In genomic region chr10:110824152-110824441, GRCh38 we compare ENCODE assay signal across 19 cellular contexts. TPM values are rescaled to one million over a fixed set of nuclear protein-coding genes. Genes with fewer than 3 reads are reported as not detected.
DNase-seq lines count a peak whose midpoint lies in the region; ATAC-seq and TF ChIP-seq lines count a peak whose summit lies in the region.
"Had no signal": no experiment of that assay in that cellular context is flagged by ENCODE, and none has a peak within 500 bp of the region (broad histone marks: within the 10 kb centered on the region; RNA-seq: fewer than 3 reads in every experiment).

No MANE protein-coding gene starts in this region.

- H3K9me2 ChIP-seq in GM23338 (ENCODE audit: insufficient read depth), result no peaks in the 10 kb centered on the region

- no peaks in the 10 kb centered on the region for H3K9me3 Mint-ChIP-seq in GM23338
- H3K9me3 Mint-ChIP-seq in CD4-positive, alpha-beta T cell, result no peaks in the 10 kb centered on the region
- H3K9me3 Mint-ChIP-seq: CD8-positive, alpha-beta T cell; endodermal cell had no signal

- H3K36me3 ChIP-seq in GM23338 (ENCODE audit: insufficient read depth) (no peaks in the 10 kb centered on the region), mucosa of descending colon (ENCODE audit: low read depth) (no peaks in the 10 kb centered on the region), smooth muscle cell (ENCODE audit: low read depth) (no peaks in the 10 kb centered on the region)
- H3K36me3 ChIP-seq: WERI-Rb-1 had no signal

- ATAC-seq in GM23338 (no peak), mucosa of descending colon (peak; percentile 53)
- ATAC-seq in CD4-positive, alpha-beta T cell (ENCODE audit: poor library complexity), result no peak
- ATAC-seq: CD8-positive, alpha-beta T cell; HCT116; T-helper 17 cell had no signal

- CTCF ChIA-PET in CD4-positive, alpha-beta T cell (lab: Charles Lee), result no interaction called here

- no peaks in the 10 kb centered on the region for H4K20me1 ChIP-seq in GM23338 (replicated peaks; ENCODE audit: insufficient read depth)
- H4K20me1 ChIP-seq in smooth muscle cell (ENCODE audit: low read depth), result no peaks in the 10 kb centered on the region

- H3K4me2 ChIP-seq in GM23338 (no peak overlapping the region), smooth muscle cell (no peak overlapping the region)

- H3K4me1 Mint-ChIP-seq in GM23338, result peaks cover 25% of the 10 kb centered on the region
- peaks cover 14% of the 10 kb centered on the region for H3K4me1 Mint-ChIP-seq in CD4-positive, alpha-beta T cell (ENCODE audit: low read depth)

- intact Hi-C loops in mucosa of descending colon (cut with DNase I, micrococcal nuclease), result loop anchor here in 1 of 2 donors (10.0 kb wide), 1 partner anchor 51 kb away; the partner anchor contains the start of gene PDCD4
- intact Hi-C loops in CD4-positive, alpha-beta T cell (cut with DNase I, micrococcal nuclease), result no loop called here

- no peaks in the 10 kb centered on the region for H3K9me3 ChIP-seq in mucosa of descending colon
- H3K9me3 ChIP-seq in smooth muscle cell (replicated peaks; ENCODE audit: low read depth), result no peaks in the 10 kb centered on the region
- H3K9me3 ChIP-seq in CD4-positive, alpha-beta T cell (ENCODE audit: control insufficient read depth, low read length), result no peaks in the 10 kb centered on the region

- H2AFZ ChIP-seq in GM23338, result peak overlapping the region; percentile 80; the same call in 1 of the 2 replicates
- no peak overlapping the region for H2AFZ ChIP-seq in smooth muscle cell (ENCODE audit: low read depth)

- peaks cover 7% of the 10 kb centered on the region for H3K27me3 Mint-ChIP-seq in GM23338 (ENCODE audit: insufficient read depth, low read depth, poor library complexity)
- H3K27me3 Mint-ChIP-seq in CD4-positive, alpha-beta T cell, result no peaks in the 10 kb centered on the region
- H3K27me3 Mint-ChIP-seq: T-helper 17 cell had no signal

- peak overlapping the region; percentile 27 for H3K9ac ChIP-seq in smooth muscle cell (ENCODE audit: low read depth)

- H3K4me3 ChIP-seq in GM23338 (no peak overlapping the region), mucosa of descending colon (no peak overlapping the region), smooth muscle cell (no peak overlapping the region)

- H3K4me1 ChIP-seq in GM23338 (ENCODE audit: insufficient read depth), result peaks cover 17% of the 10 kb centered on the region
- H3K4me1 ChIP-seq in mucosa of descending colon (ENCODE audit: low read depth), result peaks cover 23% of the 10 kb centered on the region
- H3K4me1 ChIP-seq in smooth muscle cell (ENCODE audit: low read depth), result peaks cover 33% of the 10 kb centered on the region

- POLR2A ChIA-PET in CD4-positive, alpha-beta T cell (lab: Charles Lee), result no interaction called here

- no peak for DNase-seq in GM23338 (ENCODE audit: low spot score)
- DNase-seq in dermis blood vessel endothelial cell, result peak; percentile 22
- no peak for DNase-seq in mucosa of descending colon
- DNase-seq in smooth muscle cell (lab: John Stamatoyannopoulos, UW; ENCODE audit: unreplicated experiment), result no peak
- DNase-seq in CD4-positive, alpha-beta T cell, result no peak
- no peak for DNase-seq in cerebellar nuclear complex (lab: John Stamatoyannopoulos, UW)
- no peak for DNase-seq in NOMO-1 treated with dmso at 0.1 percent for 144 hours (lab: John Stamatoyannopoulos, UW; ENCODE audit: unreplicated experiment)
- no peak for DNase-seq in globus pallidus (ENCODE audit: low spot score)
- DNase-seq: activated gamma-delta T cell treated with Interleukin-2 at 50 U/mL for 16 hours; amniotic stem cell; CD8-positive, alpha-beta T cell; endodermal cell; midbrain; NCI-H1436 treated with DMSO at 0.1 percent for 48 hours; NCI-H82; nucleus accumbens; T-helper 17 cell; WERI-Rb-1 had no signal

- no peak overlapping the region for H3K27ac ChIP-seq in GM23338 (ENCODE audit: low read depth)
- peak overlapping the region; percentile 51 for H3K27ac ChIP-seq in smooth muscle cell (ENCODE audit: low read depth)
- no peak overlapping the region for H3K27ac ChIP-seq in CD4-positive, alpha-beta T cell (ENCODE audit: low read depth, low read length)
- H3K27ac ChIP-seq: WERI-Rb-1 had no signal

- no peaks in the 10 kb centered on the region for H3F3A ChIP-seq in GM23338 (replicated peaks; ENCODE audit: low read depth)
- peaks cover 3% of the 10 kb centered on the region for H3F3A ChIP-seq in smooth muscle cell (ENCODE audit: low read depth)

- H3K27ac Mint-ChIP-seq in GM23338, result no peak overlapping the region
- H3K27ac Mint-ChIP-seq in CD4-positive, alpha-beta T cell, result no peak overlapping the region
- H3K27ac Mint-ChIP-seq: CD8-positive, alpha-beta T cell; endodermal cell; T-helper 17 cell had no signal

- H3K36me3 Mint-ChIP-seq in GM23338 (ENCODE audit: low read depth), result no peaks in the 10 kb centered on the region
- H3K36me3 Mint-ChIP-seq in CD4-positive, alpha-beta T cell (ENCODE audit: low read depth), result no peaks in the 10 kb centered on the region
- H3K36me3 Mint-ChIP-seq: CD8-positive, alpha-beta T cell had no signal

- 35% methylated on average over 1 of the region's 1 CpG for WGBS in smooth muscle cell (ENCODE audit: low lambda C conversion rate)

- H3K79me2 ChIP-seq in GM23338 (replicated peaks; ENCODE audit: insufficient read depth) (no peaks in the 10 kb centered on the region), smooth muscle cell (ENCODE audit: low read depth) (no peaks in the 10 kb centered on the region)

- TF ChIP-seq CTCF in GM23338 (conservative IDR thresholded peaks at IDR 0.05; ENCODE audit: low read depth in 2 of 2) (no peak), mucosa of descending colon (IDR thresholded peaks at IDR 0.05) (no peak), smooth muscle cell (IDR thresholded peaks at IDR 0.05; ENCODE audit: borderline replicate concordance, insufficient read depth, poor library complexity, severe bottlenecking) (no peak)
- TF ChIP-seq CTCF in CD4-positive, alpha-beta T cell (IDR thresholded peaks at IDR 0.05), result no peak

- H3K27me3 ChIP-seq in GM23338 (ENCODE audit: insufficient read depth) (no peaks in the 10 kb centered on the region), smooth muscle cell (ENCODE audit: low read depth) (no peaks in the 10 kb centered on the region)
- no peaks in the 10 kb centered on the region for H3K27me3 ChIP-seq in CD4-positive, alpha-beta T cell (ENCODE audit: control insufficient read depth, insufficient read depth, low read length)

- H3K4me3 Mint-ChIP-seq in GM23338, result no peak overlapping the region
- H3K4me3 Mint-ChIP-seq in CD4-positive, alpha-beta T cell, result no peak overlapping the region
- H3K4me3 Mint-ChIP-seq: CD8-positive, alpha-beta T cell; endodermal cell; T-helper 17 cell had no signal

TF ChIP-seq in GM23338, 12 proteins besides CTCF, POLR2A, EP300 and RAD21 (continues in another document):
- TF ChIP-seq CREB1 (CRISPR knock-in tag; IDR thresholded peaks at IDR 0.05; ENCODE audit: low read depth), result no peak
- TF ChIP-seq ZNF114 (CRISPR knock-in tag; IDR thresholded peaks at IDR 0.05), result no peak
- TF ChIP-seq JUNB (IDR thresholded peaks at IDR 0.05; ENCODE audit: unreplicated experiment), result no peak
- no peak for TF ChIP-seq EZH2 (IDR thresholded peaks at IDR 0.05; ENCODE audit: low read depth, unreplicated experiment)
- TF ChIP-seq, protein P1, sequence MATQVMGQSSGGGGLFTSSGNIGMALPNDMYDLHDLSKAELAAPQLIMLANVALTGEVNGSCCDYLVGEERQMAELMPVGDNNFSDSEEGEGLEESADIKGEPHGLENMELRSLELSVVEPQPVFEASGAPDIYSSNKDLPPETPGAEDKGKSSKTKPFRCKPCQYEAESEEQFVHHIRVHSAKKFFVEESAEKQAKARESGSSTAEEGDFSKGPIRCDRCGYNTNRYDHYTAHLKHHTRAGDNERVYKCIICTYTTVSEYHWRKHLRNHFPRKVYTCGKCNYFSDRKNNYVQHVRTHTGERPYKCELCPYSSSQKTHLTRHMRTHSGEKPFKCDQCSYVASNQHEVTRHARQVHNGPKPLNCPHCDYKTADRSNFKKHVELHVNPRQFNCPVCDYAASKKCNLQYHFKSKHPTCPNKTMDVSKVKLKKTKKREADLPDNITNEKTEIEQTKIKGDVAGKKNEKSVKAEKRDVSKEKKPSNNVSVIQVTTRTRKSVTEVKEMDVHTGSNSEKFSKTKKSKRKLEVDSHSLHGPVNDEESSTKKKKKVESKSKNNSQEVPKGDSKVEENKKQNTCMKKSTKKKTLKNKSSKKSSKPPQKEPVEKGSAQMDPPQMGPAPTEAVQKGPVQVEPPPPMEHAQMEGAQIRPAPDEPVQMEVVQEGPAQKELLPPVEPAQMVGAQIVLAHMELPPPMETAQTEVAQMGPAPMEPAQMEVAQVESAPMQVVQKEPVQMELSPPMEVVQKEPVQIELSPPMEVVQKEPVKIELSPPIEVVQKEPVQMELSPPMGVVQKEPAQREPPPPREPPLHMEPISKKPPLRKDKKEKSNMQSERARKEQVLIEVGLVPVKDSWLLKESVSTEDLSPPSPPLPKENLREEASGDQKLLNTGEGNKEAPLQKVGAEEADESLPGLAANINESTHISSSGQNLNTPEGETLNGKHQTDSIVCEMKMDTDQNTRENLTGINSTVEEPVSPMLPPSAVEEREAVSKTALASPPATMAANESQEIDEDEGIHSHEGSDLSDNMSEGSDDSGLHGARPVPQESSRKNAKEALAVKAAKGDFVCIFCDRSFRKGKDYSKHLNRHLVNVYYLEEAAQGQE (IDR thresholded peaks at IDR 0.05; ENCODE audit: unreplicated experiment), result no peak
- no peak for TF ChIP-seq ZNF331 (CRISPR knock-in tag; IDR thresholded peaks at IDR 0.05; ENCODE audit: low read depth)
- TF ChIP-seq, protein P2, sequence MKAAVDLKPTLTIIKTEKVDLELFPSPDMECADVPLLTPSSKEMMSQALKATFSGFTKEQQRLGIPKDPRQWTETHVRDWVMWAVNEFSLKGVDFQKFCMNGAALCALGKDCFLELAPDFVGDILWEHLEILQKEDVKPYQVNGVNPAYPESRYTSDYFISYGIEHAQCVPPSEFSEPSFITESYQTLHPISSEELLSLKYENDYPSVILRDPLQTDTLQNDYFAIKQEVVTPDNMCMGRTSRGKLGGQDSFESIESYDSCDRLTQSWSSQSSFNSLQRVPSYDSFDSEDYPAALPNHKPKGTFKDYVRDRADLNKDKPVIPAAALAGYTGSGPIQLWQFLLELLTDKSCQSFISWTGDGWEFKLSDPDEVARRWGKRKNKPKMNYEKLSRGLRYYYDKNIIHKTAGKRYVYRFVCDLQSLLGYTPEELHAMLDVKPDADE (IDR thresholded peaks at IDR 0.05), result no peak
- TF ChIP-seq EZH2phosphoT487 (IDR thresholded peaks at IDR 0.05; ENCODE audit: unreplicated experiment), result no peak
- no peak for TF ChIP-seq POLR2AphosphoS5 (IDR thresholded peaks at IDR 0.05; ENCODE audit: low read depth)
- no peak for TF ChIP-seq NANOG (IDR thresholded peaks at IDR 0.05; ENCODE audit: borderline replicate concordance)

RNA-seq across cellular contexts. Expression of gene PDCD4, which starts 47.6 kb away (rescaled TPM):
- total RNA-seq in GM23338 (2014; rRNA removed; shearing (Covaris generic)), result 9.2 and 10.1 TPM in 2 replicates
- polyA plus RNA-seq in GM23338 (2016; fragmentation: Nextera tagmentation; extraction: Ambion mirVana) (13.7 and 18.0 TPM in 2 replicates), smooth muscle cell (124 and 141 TPM in 2 replicates)
- total RNA-seq in dermis blood vessel endothelial cell (171 and 200 TPM in 2 replicates), mucosa of descending colon (100 to 1,000 TPM; 290 to 605 (median 528) TPM), smooth muscle cell (67.0 and 73.5 TPM in 2 replicates)
- 100 to 1,000 TPM; 352 to 358 TPM for total RNA-seq in CD4-positive, alpha-beta T cell
